Comparison of ENCODE assay signal across 1 cellular context in the genomic region with DNA sequence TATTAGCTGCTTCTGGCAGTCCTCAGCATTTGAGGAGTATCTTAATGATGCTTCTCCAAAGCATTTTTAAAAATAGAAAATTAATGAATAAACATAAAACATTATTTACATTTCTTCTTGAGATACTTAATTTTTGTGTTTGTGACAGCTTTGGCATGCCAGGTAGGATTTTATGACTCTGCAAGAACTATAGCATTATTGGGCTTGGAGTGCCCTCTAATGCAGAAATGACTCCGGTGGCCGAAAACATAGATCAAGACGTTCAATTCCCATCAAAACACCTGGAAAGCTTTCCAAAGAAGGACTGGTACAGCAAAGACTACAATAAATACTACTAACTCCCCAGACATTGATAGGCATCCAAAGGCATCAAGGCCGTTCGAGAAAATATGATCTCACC.
TF ChIP-seq lines count a peak whose summit lies in the region.

No MANE protein-coding gene starts in this region.

TF ChIP-seq in WTC11, 78 proteins besides CTCF, POLR2A, EP300 and RAD21 (continued from another document):
- TF ChIP-seq, protein P1, sequence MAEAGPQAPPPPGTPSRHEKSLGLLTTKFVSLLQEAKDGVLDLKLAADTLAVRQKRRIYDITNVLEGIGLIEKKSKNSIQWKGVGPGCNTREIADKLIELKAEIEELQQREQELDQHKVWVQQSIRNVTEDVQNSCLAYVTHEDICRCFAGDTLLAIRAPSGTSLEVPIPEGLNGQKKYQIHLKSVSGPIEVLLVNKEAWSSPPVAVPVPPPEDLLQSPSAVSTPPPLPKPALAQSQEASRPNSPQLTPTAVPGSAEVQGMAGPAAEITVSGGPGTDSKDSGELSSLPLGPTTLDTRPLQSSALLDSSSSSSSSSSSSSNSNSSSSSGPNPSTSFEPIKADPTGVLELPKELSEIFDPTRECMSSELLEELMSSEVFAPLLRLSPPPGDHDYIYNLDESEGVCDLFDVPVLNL (CRISPR knock-in tag; IDR thresholded peaks at IDR 0.05; ENCODE audit: borderline replicate concordance, low read depth), result no peak
- TF ChIP-seq ZNF317 (CRISPR knock-in tag; IDR thresholded peaks at IDR 0.05; ENCODE audit: borderline replicate concordance, low read depth), result no peak
